ENCODE assay signal across 22 cellular contexts in the genomic region with DNA sequence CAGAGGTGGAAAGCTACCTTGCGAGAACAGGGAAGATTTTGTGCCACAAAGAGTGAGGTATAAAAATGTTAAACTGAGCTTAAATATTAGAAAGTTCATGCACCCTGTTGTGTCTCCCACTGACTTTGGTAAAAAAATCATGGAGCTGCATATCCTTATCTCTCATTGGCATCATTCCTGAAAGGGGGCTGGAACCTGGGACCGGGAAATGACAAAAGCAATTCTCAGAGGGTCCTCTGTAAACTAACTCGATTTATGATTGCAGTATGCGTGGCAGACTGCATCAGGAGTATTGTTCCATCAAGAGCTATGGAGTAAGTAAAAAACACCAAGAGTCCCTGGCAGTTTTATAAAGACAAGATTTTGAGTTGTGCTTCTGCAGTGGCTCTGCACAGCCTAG.
DNase-seq lines count a peak whose midpoint lies in the region; ATAC-seq, FAIRE-seq and TF ChIP-seq lines count a peak whose summit lies in the region.
"Had no signal": no experiment of that assay in that cellular context is flagged by ENCODE, and none has a peak within 500 bp of the region (broad histone marks: within the 10 kb centered on the region; RNA-seq: fewer than 3 reads in every experiment).

No MANE protein-coding gene starts in this region.

- no peak overlapping the region for H3K4me3 Mint-ChIP-seq in nephron progenitor cell
- H3K4me3 Mint-ChIP-seq: B cell; CD4-positive, CD25-positive, alpha-beta regulatory T cell; CD8-positive, alpha-beta memory T cell; GM23338; HFFc6; IgD-negative memory B cell had no signal

- no peak for DNase-seq in Right ventricle myocardium inferior (ENCODE audit: missing footprints)
- DNase-seq in left ventricle myocardium inferior = no peak
- DNase-seq in endothelial cell of umbilical vein (ENCODE audit: low read depth, low spot score) = peak; percentile 13
- DNase-seq in nephron progenitor cell = no peak
- DNase-seq: C1 segment of cervical spinal cord; CD4-positive, CD25-positive, alpha-beta regulatory T cell; CD8-positive, alpha-beta memory T cell; COR-L47; DMS153; DMS79; GDM1; HCEC 1CT; HFFc6 had no signal

- BruUV-seq in endothelial cell of umbilical vein (replicated peaks; lab: Mats Ljungman, UMichigan) = no TSS peak

- H3K27me3 Mint-ChIP-seq in nephron progenitor cell (ENCODE audit: low read depth, poor library complexity) = no peaks in the 10 kb centered on the region
- H3K27me3 Mint-ChIP-seq: CD8-positive, alpha-beta memory T cell; IgD-negative memory B cell had no signal

- POLR2A ChIA-PET in endothelial cell of umbilical vein (lab: Charles Lee) = interaction anchor here (0.5 kb wide), 1 partner anchor 9 kb away, joined by 3 read pairs; no protein-coding TSS in a partner anchor

- H3K79me2 ChIP-seq in endothelial cell of umbilical vein (ENCODE audit: control insufficient read depth, insufficient read depth, low read length) = no peaks in the 10 kb centered on the region

- H3K27ac ChIP-seq in left ventricle myocardium inferior (replicated peaks) = no peak overlapping the region
- no peak overlapping the region for H3K27ac ChIP-seq in endothelial cell of umbilical vein (ENCODE audit: insufficient read depth, low read depth, low read length)

- peak overlapping the region; percentile 43 for H3K27ac Mint-ChIP-seq in nephron progenitor cell
- H3K27ac Mint-ChIP-seq: B cell, GM23338, HFFc6, IgD-negative memory B cell had no signal

- FAIRE-seq in endothelial cell of umbilical vein (lab: Jason Lieb, UNC) = no peak
- FAIRE-seq: GM12892, GM18507, H54, HepG2 had no signal

- no peak for TF ChIP-seq CTCF in left ventricle myocardium inferior (IDR thresholded peaks at IDR 0.05; ENCODE audit: borderline replicate concordance)
- no peak for TF ChIP-seq CTCF in endothelial cell of umbilical vein (IDR thresholded peaks at IDR 0.05; ENCODE audit: extremely low read depth in 1 of 2, insufficient read depth in 1 of 2, low read depth in 1 of 2, low read length in 2 of 2)
- no peak for TF ChIP-seq CTCF in nephron progenitor cell (IDR thresholded peaks at IDR 0.05)

- H3K36me3 ChIP-seq in left ventricle myocardium inferior (no peaks in the 10 kb centered on the region), endothelial cell of umbilical vein (ENCODE audit: control insufficient read depth in 2 of 2, extremely low read depth in 1 of 2, insufficient read depth in 2 of 2, low read length in 2 of 2) (no peaks in the 10 kb centered on the region)

- intact Hi-C loops in Right ventricle myocardium inferior (cut with DNase I) = no loop called here
- intact Hi-C loops in left ventricle myocardium inferior (cut with micrococcal nuclease) = no loop called here
- intact Hi-C loops in endothelial cell of umbilical vein (cut with micrococcal nuclease) = loop anchor here (5.0 kb wide), 1 partner anchor 128 kb away; no protein-coding TSS in a partner anchor

- dilution Hi-C loops in endothelial cell of umbilical vein (cut with MboI; ENCODE audit: extremely low pct_ligation_motif_present, low sequenced_read_pairs) = no loop called here

- H3K9me1 ChIP-seq in endothelial cell of umbilical vein (replicated peaks; ENCODE audit: control insufficient read depth, extremely low read depth, insufficient read depth, low read length) = no peaks in the 10 kb centered on the region

- peaks cover 30% of the 10 kb centered on the region for H3K36me3 Mint-ChIP-seq in nephron progenitor cell (ENCODE audit: low read depth)
- H3K36me3 Mint-ChIP-seq: IgD-negative memory B cell had no signal

- peaks cover 22% of the 10 kb centered on the region for H3K9me3 Mint-ChIP-seq in nephron progenitor cell
- H3K9me3 Mint-ChIP-seq: HFFc6 had no signal

- H3K27me3 ChIP-seq in left ventricle myocardium inferior (ENCODE audit: low read depth) = no peaks in the 10 kb centered on the region
- no peaks in the 10 kb centered on the region for H3K27me3 ChIP-seq in endothelial cell of umbilical vein (ENCODE audit: control insufficient read depth in 2 of 2, insufficient read depth in 2 of 2, low read length in 2 of 2)

- peaks cover 63% of the 10 kb centered on the region for H3K4me1 ChIP-seq in left ventricle myocardium inferior
- H3K4me1 ChIP-seq in endothelial cell of umbilical vein (ENCODE audit: control insufficient read depth, extremely low read depth, insufficient read depth, low read length) = no peaks in the 10 kb centered on the region

- CTCF ChIA-PET in endothelial cell of umbilical vein (lab: Charles Lee) = interaction anchor here (0.8 to 1.5 kb wide), 4 partner anchors 10 to 481 kb away, joined by 3 read pairs; no protein-coding TSS in a partner anchor

- H3K9ac ChIP-seq in endothelial cell of umbilical vein (replicated peaks; ENCODE audit: extremely low read depth, insufficient read depth, low read length) = no peak overlapping the region

- H3K4me1 Mint-ChIP-seq in nephron progenitor cell = peaks cover 26% of the 10 kb centered on the region
- H3K4me1 Mint-ChIP-seq: B cell; CD4-positive, CD25-positive, alpha-beta regulatory T cell; CD8-positive, alpha-beta memory T cell; IgD-negative memory B cell had no signal

- no peak overlapping the region for H3K4me3 ChIP-seq in left ventricle myocardium inferior
- no peak overlapping the region for H3K4me3 ChIP-seq in endothelial cell of umbilical vein (replicated peaks in 1 of 3; ENCODE audit: insufficient read depth in 1 of 3, low read depth in 1 of 3, low read length in 3 of 3)
- H3K4me3 ChIP-seq: GM23338 had no signal

- H2AFZ ChIP-seq in endothelial cell of umbilical vein (ENCODE audit: low read depth, low read length) = no peak overlapping the region
- H2AFZ ChIP-seq: GM23338 had no signal

- no peak for TF ChIP-seq POLR2A in endothelial cell of umbilical vein (IDR thresholded peaks at IDR 0.05; ENCODE audit: low read depth, low read length)

- H4K20me1 ChIP-seq in endothelial cell of umbilical vein (replicated peaks; ENCODE audit: control insufficient read depth, extremely low read depth, insufficient read depth, low read length) = no peaks in the 10 kb centered on the region

- H3K9me3 ChIP-seq in left ventricle myocardium inferior (replicated peaks) (no peaks in the 10 kb centered on the region), endothelial cell of umbilical vein (replicated peaks; ENCODE audit: control insufficient read depth, insufficient read depth, low read length) (no peaks in the 10 kb centered on the region)

- peak; percentile 18 for ATAC-seq in Right ventricle myocardium inferior
- ATAC-seq in HG02973 (IDR thresholded peaks at IDR 0.05; ENCODE audit: unreplicated experiment) = no peak
- ATAC-seq in HG03571 (IDR thresholded peaks at IDR 0.05; ENCODE audit: unreplicated experiment) = no peak
- ATAC-seq: GM23338, HepG2 had no signal

- H3K4me2 ChIP-seq in endothelial cell of umbilical vein (ENCODE audit: insufficient read depth, low read length) = no peak overlapping the region
- H3K4me2 ChIP-seq: GM23338 had no signal

TF ChIP-seq in endothelial cell of umbilical vein, 7 proteins besides CTCF, POLR2A, EP300 and RAD21:
- no peak for TF ChIP-seq EZH2 (IDR thresholded peaks at IDR 0.05; ENCODE audit: borderline replicate concordance, low read depth, low read length, severe bottlenecking)
- TF ChIP-seq POLR2AphosphoS5 (IDR thresholded peaks at IDR 0.05; ENCODE audit: insufficient read depth, low read depth, low read length) = no peak
- TF ChIP-seq FOS (IDR thresholded peaks at IDR 0.05; ENCODE audit: borderline replicate concordance, insufficient read depth, low read length) = no peak
- no peak for TF ChIP-seq JUN (IDR thresholded peaks at IDR 0.05; ENCODE audit: borderline replicate concordance, insufficient read depth, insufficient read length, low read depth)
- TF ChIP-seq MYC (IDR thresholded peaks at IDR 0.05; ENCODE audit: low read depth, low read length) = no peak
- TF ChIP-seq GATA2 (IDR thresholded peaks at IDR 0.05; ENCODE audit: insufficient read depth, insufficient read length, low read depth, low read length) = no peak
- no peak for TF ChIP-seq MAX (IDR thresholded peaks at IDR 0.05; ENCODE audit: insufficient read depth, insufficient read length)
TF ChIP-seq in endothelial cell of umbilical vein: peak in this region for 0.
